ENCODE assay signal across 1 cellular context in genomic region chr6:32087574-32088486, GRCh38.
TF ChIP-seq lines count a peak whose summit lies in the region.

No MANE protein-coding gene starts in this region.

TF ChIP-seq in SK-N-SH, 30 proteins besides CTCF, POLR2A, EP300 and RAD21 (continued from another document):
- TF ChIP-seq USF2 (IDR thresholded peaks at IDR 0.05; ENCODE audit: borderline replicate concordance, low read depth, low read length) (no peak), TAF1 (IDR thresholded peaks at IDR 0.05; ENCODE audit: borderline replicate concordance, low read depth, low read length) (no peak), CHD2 (IDR thresholded peaks at IDR 0.05; ENCODE audit: low read length, partially characterized antibody) (no peak), POLR2AphosphoS5 (IDR thresholded peaks at IDR 0.05; ENCODE audit: low read depth, low read length) (no peak), TEAD4 (IDR thresholded peaks at IDR 0.05; ENCODE audit: borderline replicate concordance, insufficient read depth) (no peak), MAX (IDR thresholded peaks at IDR 0.05; ENCODE audit: low read depth) (no peak)
- TF ChIP-seq, protein P1, sequence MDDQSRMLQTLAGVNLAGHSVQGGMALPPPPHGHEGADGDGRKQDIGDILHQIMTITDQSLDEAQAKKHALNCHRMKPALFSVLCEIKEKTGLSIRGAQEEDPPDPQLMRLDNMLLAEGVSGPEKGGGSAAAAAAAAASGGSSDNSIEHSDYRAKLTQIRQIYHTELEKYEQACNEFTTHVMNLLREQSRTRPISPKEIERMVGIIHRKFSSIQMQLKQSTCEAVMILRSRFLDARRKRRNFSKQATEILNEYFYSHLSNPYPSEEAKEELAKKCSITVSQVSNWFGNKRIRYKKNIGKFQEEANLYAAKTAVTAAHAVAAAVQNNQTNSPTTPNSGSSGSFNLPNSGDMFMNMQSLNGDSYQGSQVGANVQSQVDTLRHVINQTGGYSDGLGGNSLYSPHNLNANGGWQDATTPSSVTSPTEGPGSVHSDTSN (IDR thresholded peaks at IDR 0.05): no peak
